In genomic region chr15:101081900-101082299, GRCh38 we compare ENCODE assay signal across 21 cellular contexts.
"Had no signal": no experiment of that assay in that cellular context is flagged by ENCODE, and none has a peak within 500 bp of the region (broad histone marks: within the 10 kb centered on the region; RNA-seq: fewer than 3 reads in every experiment).

No MANE protein-coding gene starts in this region.

- H3K27me3 ChIP-seq: breast epithelium had no signal

- H3K36me3 ChIP-seq: breast epithelium had no signal

- H3K27ac ChIP-seq: breast epithelium had no signal

- H3K4me1 ChIP-seq: breast epithelium had no signal

- DNase-seq: activated CD4-positive, alpha-beta T cell treated with anti-CD3 and anti-CD28 coated beads for 4 hours; activated CD8-positive, alpha-beta memory T cell treated with anti-CD3 and anti-CD28 coated beads, Interleukin-2, amount 50 U/mL, for 48 hours; activated CD8-positive, alpha-beta T cell treated with anti-CD3 and anti-CD28 coated beads for 36 hours; activated naive CD4-positive, alpha-beta T cell treated with anti-CD3 and anti-CD28 coated beads, Interleukin-2, amount 50 U/mL, for 16 hours; activated T-cell treated with anti-CD3 and anti-CD28 coated beads, Interleukin-2, amount 50 U/mL, for 1 hour; caudate nucleus; Kasumi-1; NCI-H1105 treated with DMSO at 0.1 percent for 48 hours; NCI-H1436 treated with DMSO at 0.1 percent for 48 hours; NCI-H187; NCI-H2081; NCI-H510A treated with DMSO at 0.1 percent for 48 hours; NCI-H69; NK-92 treated with Interleukin-12 subunit alpha and Interleukin-12 subunit beta, amount 100 ng/mL, for 24 hours; OCI-M1; RPMI8226; SHP77; T-cell; T-helper 2 cell; T1000 had no signal

- H3K4me3 ChIP-seq: breast epithelium had no signal

- ATAC-seq: activated CD8-positive, alpha-beta T cell treated with anti-CD3 and anti-CD28 coated beads for 36 hours; T-cell had no signal

- H3K9me3 ChIP-seq: breast epithelium had no signal
